In the genomic region with DNA sequence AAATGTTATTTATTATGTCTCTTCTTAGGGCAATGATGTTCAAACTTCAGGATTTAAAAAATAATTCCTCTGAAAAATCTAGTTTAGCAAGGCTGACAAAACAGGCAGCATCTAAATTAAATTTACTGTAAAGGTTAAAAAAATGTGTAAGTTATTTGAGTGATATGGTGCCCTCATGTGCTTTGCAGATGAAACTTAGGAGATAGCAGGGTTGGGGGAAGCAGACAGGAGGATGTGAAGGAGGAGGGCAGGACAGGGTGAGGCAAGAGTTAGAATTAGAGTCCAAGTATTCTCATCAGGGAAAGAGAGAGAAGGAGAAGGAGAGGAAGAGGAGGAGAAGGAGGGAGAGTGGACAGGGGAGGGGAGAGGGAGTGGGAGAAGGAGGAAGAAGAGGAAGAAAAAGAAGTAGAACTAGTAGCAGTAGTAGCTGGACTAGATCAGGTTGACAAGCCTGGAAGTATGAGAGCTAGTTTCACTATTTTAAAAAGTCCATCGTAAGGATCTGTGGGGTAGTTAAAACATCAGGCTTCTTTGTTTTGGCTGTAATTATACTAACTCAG, we compare ENCODE assay signal across 1 cellular context.
TF ChIP-seq lines count a peak whose summit lies in the region.

No MANE protein-coding gene starts in this region.

TF ChIP-seq in HEK293, 187 proteins besides CTCF, POLR2A, EP300 and RAD21 (continued from another document):
- TF ChIP-seq, protein P1, sequence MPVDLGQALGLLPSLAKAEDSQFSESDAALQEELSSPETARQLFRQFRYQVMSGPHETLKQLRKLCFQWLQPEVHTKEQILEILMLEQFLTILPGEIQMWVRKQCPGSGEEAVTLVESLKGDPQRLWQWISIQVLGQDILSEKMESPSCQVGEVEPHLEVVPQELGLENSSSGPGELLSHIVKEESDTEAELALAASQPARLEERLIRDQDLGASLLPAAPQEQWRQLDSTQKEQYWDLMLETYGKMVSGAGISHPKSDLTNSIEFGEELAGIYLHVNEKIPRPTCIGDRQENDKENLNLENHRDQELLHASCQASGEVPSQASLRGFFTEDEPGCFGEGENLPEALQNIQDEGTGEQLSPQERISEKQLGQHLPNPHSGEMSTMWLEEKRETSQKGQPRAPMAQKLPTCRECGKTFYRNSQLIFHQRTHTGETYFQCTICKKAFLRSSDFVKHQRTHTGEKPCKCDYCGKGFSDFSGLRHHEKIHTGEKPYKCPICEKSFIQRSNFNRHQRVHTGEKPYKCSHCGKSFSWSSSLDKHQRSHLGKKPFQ (tag by site-specific recombination; IDR thresholded peaks at IDR 0.05): no peak
- TF ChIP-seq ZBTB8A (tag by site-specific recombination; IDR thresholded peaks at IDR 0.05) (no peak), ZNF266 (tag by site-specific recombination; IDR thresholded peaks at IDR 0.05; ENCODE audit: low read depth) (no peak), ZNF423 (tag by site-specific recombination; IDR thresholded peaks at IDR 0.05) (no peak), ZNF302 (tag by site-specific recombination; IDR thresholded peaks at IDR 0.05; ENCODE audit: low read depth) (no peak), ZNF169 (tag by site-specific recombination; IDR thresholded peaks at IDR 0.05) (no peak), ZFP3 (tag by site-specific recombination; IDR thresholded peaks at IDR 0.05; ENCODE audit: low read depth) (no peak), OSR2 (tag by site-specific recombination; IDR thresholded peaks at IDR 0.05) (no peak), ZFP37 (tag by site-specific recombination; IDR thresholded peaks at IDR 0.05) (no peak)
TF ChIP-seq in HEK293: peak in this region for 0.
